In the genomic region with DNA sequence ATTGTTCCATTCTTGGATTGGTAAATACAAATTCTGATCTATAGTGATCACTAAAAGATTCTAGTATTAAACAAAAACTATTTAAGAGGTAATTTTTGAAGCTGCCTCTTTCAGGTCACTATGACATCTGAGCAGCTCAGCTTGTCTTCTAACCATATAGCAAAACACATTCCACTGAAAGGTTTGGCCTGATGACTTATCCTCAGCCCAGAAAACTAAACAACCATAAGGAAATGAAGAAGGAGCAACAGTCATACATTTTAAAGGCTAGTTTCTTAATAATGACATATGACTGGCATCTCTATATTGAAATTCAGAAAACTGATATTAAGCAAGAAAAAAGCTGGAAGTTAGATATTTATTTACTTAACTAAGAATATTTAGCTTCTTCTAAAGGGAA, we compare ENCODE assay signal across 16 cellular contexts. TPM values are rescaled to one million over a fixed set of nuclear protein-coding genes. Genes with fewer than 3 reads are reported as not detected.
A peak's percentile ranks its signal among the peaks of the same experiment; 100 is the strongest.
DNase-seq lines count a peak whose midpoint lies in the region; ATAC-seq, FAIRE-seq and TF ChIP-seq lines count a peak whose summit lies in the region.
"Had no signal": no experiment of that assay in that cellular context is flagged by ENCODE, and none has a peak within 500 bp of the region (broad histone marks: within the 10 kb centered on the region; RNA-seq: fewer than 3 reads in every experiment).

No MANE protein-coding gene starts in this region.

- H3K9ac ChIP-seq in neuronal stem cell (ENCODE audit: low read depth, low read length, poor library complexity): no peak overlapping the region

- H3K18ac ChIP-seq in neuronal stem cell (ENCODE audit: low read length): no peak overlapping the region

- TF ChIP-seq CTCF in A549 (IDR thresholded peaks at IDR 0.05) (no peak), brain microvascular endothelial cell (IDR thresholded peaks at IDR 0.05; ENCODE audit: low read depth, low read length, missing control alignments) (no peak), prostate gland (IDR thresholded peaks at IDR 0.05) (no peak)

- CTCF ChIA-PET in A549 (lab: Yijun Ruan, JAX): interaction anchor here (0.6 to 2.6 kb wide), 6 partner anchors 10 to 76 kb away, joined by 3 to 12 read pairs (median 3); no protein-coding TSS in a partner anchor

- DNase-seq in A549 (ENCODE audit: low read depth in 1 of 2, low spot score in 1 of 2) (peak in 1 of 2 experiments; percentile 75), HTR-8/SVneo (ENCODE audit: insufficient read length, low spot score) (peak; percentile 29), brain microvascular endothelial cell (peak; percentile 54), hepatic stellate cell (ENCODE audit: low spot score) (peak; percentile 38), neuronal stem cell (ENCODE audit: low spot score) (no peak), prostate gland (ENCODE audit: low spot score) (no peak), NCI-H1092 treated with DMSO at 0.1 percent for 48 hours (lab: John Stamatoyannopoulos, UW) (no peak)
- DNase-seq: activated naive CD8-positive, alpha-beta T cell treated with anti-CD3 and anti-CD28 coated beads for 36 hours; activated T-cell treated with anti-CD3 and anti-CD28 coated beads, Interleukin-2, amount 50 U/mL, for 1 hour; cerebellar nuclear complex; erythroblast; left lung; NCI-H2081 treated with DMSO at 0.1 percent for 48 hours; NCI-H526; stimulated activated naive CD8-positive, alpha-beta T cell treated with anti-CD3 and anti-CD28 coated beads, Interleukin-15, Interleukin-2, amounts not matched to agents 100 U/mL and 50 U/mL, for 24 hours had no signal

- H3K79me1 ChIP-seq in neuronal stem cell (ENCODE audit: low read depth, low read length): no peaks in the 10 kb centered on the region

- TF ChIP-seq RAD21 in A549 (conservative IDR thresholded peaks at IDR 0.05 in 1 of 2, IDR thresholded peaks at IDR 0.05 in 1 of 2): no peak

- FAIRE-seq in A549 (lab: Jason Lieb, UNC) (no peak), HTR-8/SVneo (lab: Jason Lieb, UNC) (peak; percentile 23)

- no peak overlapping the region for H2BK120ac ChIP-seq in neuronal stem cell (ENCODE audit: low read depth, low read length)

- no peak overlapping the region for H2BK5ac ChIP-seq in neuronal stem cell (ENCODE audit: low read length)

- H3K4ac ChIP-seq in neuronal stem cell (ENCODE audit: low read length): no peak overlapping the region

- H3K4me3 ChIP-seq in A549: no peak overlapping the region
- no peak overlapping the region for H3K4me3 ChIP-seq in brain microvascular endothelial cell (ENCODE audit: low read depth, low read length)
- H3K4me3 ChIP-seq in neuronal stem cell (ENCODE audit: low read length in 2 of 2): no peak overlapping the region
- no peak overlapping the region for H3K4me3 ChIP-seq in prostate gland
- H3K4me3 ChIP-seq: left lung had no signal

- H3K4me1 ChIP-seq in A549 (peaks cover 44% of the 10 kb centered on the region), neuronal stem cell (ENCODE audit: control insufficient read depth in 2 of 2, insufficient read depth in 1 of 2, low read depth in 1 of 2, low read length in 2 of 2) (no peaks in the 10 kb centered on the region), prostate gland (replicated peaks) (peaks cover 4% of the 10 kb centered on the region)

- no peak overlapping the region for H2AFZ ChIP-seq in neuronal stem cell (ENCODE audit: low read length)

- H3K36me3 ChIP-seq in brain microvascular endothelial cell (replicated peaks) (peaks cover 24% of the 10 kb centered on the region), neuronal stem cell (replicated peaks in 1 of 2; ENCODE audit: control insufficient read depth in 2 of 2, insufficient read depth in 2 of 2, low read length in 2 of 2) (peaks cover 8 to 79% of the 10 kb centered on the region in 2 donors), prostate gland (peaks cover 0 to 5% of the 10 kb centered on the region in 2 donors)

- no peak overlapping the region for H3K14ac ChIP-seq in neuronal stem cell (ENCODE audit: low read length)

- no peak overlapping the region for H4K8ac ChIP-seq in neuronal stem cell (ENCODE audit: low read depth, low read length)

- no peak overlapping the region for H2BK15ac ChIP-seq in neuronal stem cell (ENCODE audit: low read length)

- H2BK12ac ChIP-seq in neuronal stem cell (ENCODE audit: low read length): no peak overlapping the region

- POLR2A ChIA-PET in A549 (lab: Yijun Ruan, JAX): interaction anchor here (0.5 to 1.7 kb wide), 2 partner anchors 10 to 24 kb away, joined by 4 to 9 read pairs; no protein-coding TSS in a partner anchor

- in situ Hi-C loops in brain microvascular endothelial cell (cut with HindIII; ENCODE audit: low pct_ligation_motif_present, low sequenced_read_pairs): no loop called here

- H4K91ac ChIP-seq in neuronal stem cell (ENCODE audit: low read depth, low read length, poor library complexity): no peak overlapping the region

- no peak overlapping the region for H2AK5ac ChIP-seq in neuronal stem cell (ENCODE audit: low read depth, low read length)

- H3K23ac ChIP-seq in neuronal stem cell (ENCODE audit: low read depth, low read length, poor library complexity): no peak overlapping the region

- peak in 1 of 2 experiments; percentile 33; a peak in 1 of 5 replicates for TF ChIP-seq EP300 in A549 (IDR thresholded peaks at IDR 0.05)

- H3K9me3 ChIP-seq in A549 (peaks cover 5% of the 10 kb centered on the region; the same call in 2 of the 3 replicates), neuronal stem cell (replicated peaks in 1 of 2; ENCODE audit: control insufficient read depth in 2 of 2, insufficient read depth in 1 of 2, low read depth in 1 of 2, low read length in 2 of 2) (peaks cover 0 to 8% of the 10 kb centered on the region in 2 donors), prostate gland (no peaks in the 10 kb centered on the region)
- H3K9me3 ChIP-seq: left lung had no signal

- no peaks in the 10 kb centered on the region for H3K27me3 ChIP-seq in brain microvascular endothelial cell (replicated peaks)
- no peaks in the 10 kb centered on the region for H3K27me3 ChIP-seq in neuronal stem cell (ENCODE audit: control insufficient read depth in 3 of 3, insufficient read depth in 3 of 3, low read depth in 1 of 3, low read length in 3 of 3)
- no peaks in the 10 kb centered on the region for H3K27me3 ChIP-seq in prostate gland (replicated peaks; ENCODE audit: insufficient read depth)
- H3K27me3 ChIP-seq: left lung had no signal

- TF ChIP-seq POLR2A in A549 (IDR thresholded peaks at IDR 0.05; ENCODE audit: low read length) (no peak), prostate gland (IDR thresholded peaks at IDR 0.05) (no peak)

- H3K4me2 ChIP-seq in A549: peak overlapping the region; percentile 52
- no peak overlapping the region for H3K4me2 ChIP-seq in neuronal stem cell (ENCODE audit: insufficient read depth, low read length, poor library complexity, severe bottlenecking)

- intact Hi-C loops in prostate gland (cut with DNase I): no loop called here

- peak overlapping the region; percentile 52 to 70; a peak in 3 of 6 replicates for H3K27ac ChIP-seq in A549
- H3K27ac ChIP-seq in brain microvascular endothelial cell: peak overlapping the region; percentile 16
- no peak overlapping the region for H3K27ac ChIP-seq in neuronal stem cell (replicated peaks; ENCODE audit: low read length)
- no peak overlapping the region for H3K27ac ChIP-seq in prostate gland
- H3K27ac ChIP-seq: left lung had no signal

- peak; percentile 81 to 84 for ATAC-seq in A549
- no peak for ATAC-seq in GM21381 (IDR thresholded peaks at IDR 0.05; ENCODE audit: unreplicated experiment)
- ATAC-seq: left lung; stimulated activated naive CD8-positive, alpha-beta T cell treated with anti-CD3 and anti-CD28 coated beads, Interleukin-15, Interleukin-2, amounts not matched to agents 100 U/mL and 50 U/mL, for 24 hours had no signal

TF ChIP-seq in A549, 52 proteins besides CTCF, POLR2A, EP300 and RAD21 (continues in another document):
- no peak for TF ChIP-seq RFX5 (IDR thresholded peaks at IDR 0.05)
- no peak for TF ChIP-seq CBX2 (IDR thresholded peaks at IDR 0.05; ENCODE audit: borderline replicate concordance, low read depth)
- TF ChIP-seq KDM5A (IDR thresholded peaks at IDR 0.05): no peak
- no peak for TF ChIP-seq JUN (IDR thresholded peaks at IDR 0.05)
- no peak for TF ChIP-seq FOSL2 (IDR thresholded peaks at IDR 0.05)
- peak; percentile 76 for TF ChIP-seq FOSL2 (CRISPR knock-in tag; IDR thresholded peaks at IDR 0.05)
- no peak for TF ChIP-seq MAFK (IDR thresholded peaks at IDR 0.05; ENCODE audit: partially characterized antibody)
- TF ChIP-seq E2F6 (IDR thresholded peaks at IDR 0.05; ENCODE audit: borderline replicate concordance, low read depth): no peak
- TF ChIP-seq, protein P1, sequence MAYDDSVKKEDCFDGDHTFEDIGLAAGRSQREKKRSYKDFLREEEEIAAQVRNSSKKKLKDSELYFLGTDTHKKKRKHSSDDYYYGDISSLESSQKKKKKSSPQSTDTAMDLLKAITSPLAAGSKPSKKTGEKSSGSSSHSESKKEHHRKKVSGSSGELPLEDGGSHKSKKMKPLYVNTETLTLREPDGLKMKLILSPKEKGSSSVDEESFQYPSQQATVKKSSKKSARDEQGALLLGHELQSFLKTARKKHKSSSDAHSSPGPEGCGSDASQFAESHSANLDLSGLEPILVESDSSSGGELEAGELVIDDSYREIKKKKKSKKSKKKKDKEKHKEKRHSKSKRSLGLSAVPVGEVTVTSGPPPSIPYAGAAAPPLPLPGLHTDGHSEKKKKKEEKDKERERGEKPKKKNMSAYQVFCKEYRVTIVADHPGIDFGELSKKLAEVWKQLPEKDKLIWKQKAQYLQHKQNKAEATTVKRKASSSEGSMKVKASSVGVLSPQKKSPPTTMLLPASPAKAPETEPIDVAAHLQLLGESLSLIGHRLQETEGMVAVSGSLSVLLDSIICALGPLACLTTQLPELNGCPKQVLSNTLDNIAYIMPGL (CRISPR knock-in tag; IDR thresholded peaks at IDR 0.05; ENCODE audit: borderline replicate concordance): no peak
- TF ChIP-seq EHF (CRISPR knock-in tag; IDR thresholded peaks at IDR 0.05): no peak
- TF ChIP-seq ESRRA (IDR thresholded peaks at IDR 0.05; ENCODE audit: borderline replicate concordance, low read length): no peak
- peak in 1 of 2 experiments; percentile 49; a peak in 1 of 4 replicates for TF ChIP-seq CEBPB (IDR thresholded peaks at IDR 0.05)

RNA-seq across cellular contexts. Expression of gene NT5C2, which starts 24.6 kb away (rescaled TPM):
- 163 and 177 TPM in 2 replicates for polyA plus RNA-seq in A549 (2011; rRNA removed)
- polyA plus RNA-seq in A549 (2012; cell fraction: cytosol; rRNA removed): 42.1 and 50.9 TPM in 2 replicates
- 21.7 and 40.4 TPM in 2 replicates for polyA plus RNA-seq in A549 (2012; cell fraction: nucleus; rRNA removed)
- polyA plus RNA-seq in A549 (2017; fragmentation: RNase III; extraction: RNeasy Plus Mini Kit Qiagen cat#74134 plus additional on column Dnase treatment): 81.8 to 89.4 TPM (median 86.4 TPM) in 3 replicates
- polyA minus RNA-seq in A549 (2011; rRNA and poly(A)+ RNA removed): 64.4 and 78.0 TPM in 2 replicates
- polyA plus RNA-seq in neuronal stem cell (2013, experiment 1 of 2): 62.7 TPM
- 62.3 TPM for polyA plus RNA-seq in neuronal stem cell (2013, experiment 2 of 2)
- total RNA-seq in prostate gland: 100 to 1,000 TPM in 1 of 2 donors, 10 to 100 TPM in 1; 88.4 to 112 TPM

Comparison
In these comparisons a context has a peak if more than half of its experiments do, and no peak if none do; other contexts are left out.
1. DNase-seq: peak in HTR-8/SVneo (single experiment), brain microvascular endothelial cell (single experiment) and hepatic stellate cell (single experiment); none in neuronal stem cell (single experiment), prostate gland (single experiment) and NCI-H1092 treated with DMSO at 0.1 percent for 48 hours (single experiment).
2. H3K27ac ChIP-seq: peak in A549 (2 of 2) and brain microvascular endothelial cell (single experiment); none in neuronal stem cell (single experiment) and prostate gland (0 of 2).